ENCODE assay signal across 8 cellular contexts in the genomic region with DNA sequence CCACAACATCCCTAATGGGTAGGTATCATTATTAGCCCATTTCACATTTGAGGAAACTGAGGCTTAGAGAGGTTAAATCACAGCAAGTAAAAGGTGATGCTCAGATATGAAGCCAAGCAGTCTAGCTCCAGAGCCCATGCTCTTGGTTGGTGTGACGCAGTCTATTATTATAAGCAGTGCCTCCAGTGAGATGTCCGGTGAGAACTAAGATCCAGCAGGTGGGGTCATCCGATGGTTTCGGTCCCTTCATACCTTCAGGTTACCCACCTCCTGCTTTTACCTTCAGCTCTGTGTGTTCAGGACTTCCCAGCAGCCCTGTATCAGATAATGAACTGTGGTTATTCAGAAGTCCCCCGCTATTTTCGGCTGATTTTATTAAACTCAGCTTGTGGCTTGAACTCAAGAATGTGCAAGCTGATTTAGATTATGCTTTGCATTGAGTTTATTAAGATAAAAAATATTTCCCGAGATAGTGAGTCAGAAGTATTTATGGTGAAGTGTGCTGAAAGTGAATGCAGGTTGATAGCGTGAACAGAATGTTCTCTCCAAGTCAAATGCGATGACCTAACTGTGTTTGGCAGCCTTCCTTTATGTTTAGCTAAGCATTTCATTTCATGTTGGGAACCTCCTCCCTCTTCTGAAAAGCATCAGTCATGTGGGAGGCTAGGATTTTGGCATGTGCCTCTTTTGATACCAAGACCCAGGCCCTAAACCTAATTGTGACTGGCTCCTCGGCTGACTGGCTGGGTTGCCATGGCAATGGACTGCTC.
DNase-seq lines count a peak whose midpoint lies in the region; ATAC-seq, FAIRE-seq and TF ChIP-seq lines count a peak whose summit lies in the region.
"Had no signal": no experiment of that assay in that cellular context is flagged by ENCODE, and none has a peak within 500 bp of the region (broad histone marks: within the 10 kb centered on the region; RNA-seq: fewer than 3 reads in every experiment).

No MANE protein-coding gene starts in this region.

- in situ Hi-C loops in HepG2 (cut with HindIII; ENCODE audit: extremely low pct_ligation_motif_present, low pct_unique_long_range_greater_than_20kb): no loop called here

- H3K79me2 ChIP-seq in HepG2 (ENCODE audit: insufficient read depth, low read length): no peaks in the 10 kb centered on the region

- CTCF ChIA-PET in HepG2 (lab: Yijun Ruan, JAX; ENCODE audit: low intra/inter-chr PET ratio, low total read pairs): no interaction called here

- no peak for TF ChIP-seq POLR2A in HepG2 (IDR thresholded peaks at IDR 0.05; ENCODE audit: insufficient read depth in 1 of 2, low read depth in 2 of 2, low read length in 2 of 2)

- no peak overlapping the region for H2AFZ ChIP-seq in HepG2 (ENCODE audit: low read length)

- no peak for TF ChIP-seq EP300 in HepG2 (IDR thresholded peaks at IDR 0.05; ENCODE audit: low read depth in 2 of 2, low read length in 2 of 2)
- no peak for TF ChIP-seq EP300 in HepG2 (CRISPR knock-in tag; IDR thresholded peaks at IDR 0.05; ENCODE audit: borderline replicate concordance)

- H3K9me3 ChIP-seq in tibial artery: no peaks in the 10 kb centered on the region
- H3K9me3 ChIP-seq in HepG2 (ENCODE audit: low read length): no peaks in the 10 kb centered on the region

- no peaks in the 10 kb centered on the region for H3K36me3 ChIP-seq in tibial artery
- H3K36me3 ChIP-seq in HepG2 (replicated peaks in 1 of 2; ENCODE audit: control insufficient read depth in 1 of 2, insufficient read depth in 2 of 2, low read length in 2 of 2): no peaks in the 10 kb centered on the region

- H4K20me1 ChIP-seq in HepG2 (ENCODE audit: insufficient read depth, low read length): no peaks in the 10 kb centered on the region

- DNase-seq in LHCN-M2 (ENCODE audit: low read depth): peak; percentile 96
- peak in 5 of 61 donors; percentile 3 to 65 (median 8) for DNase-seq in caudate nucleus (lab: John Stamatoyannopoulos, UW)
- DNase-seq in left kidney (ENCODE audit: low read depth, low spot score): peak; percentile 81
- DNase-seq in tibial artery: peak; percentile 58 to 72
- DNase-seq in 8988T: no peak
- DNase-seq in mucosa of gallbladder (ENCODE audit: low spot score): no peak
- no peak for DNase-seq in HepG2 (ENCODE audit: low spot score)
- DNase-seq: T-helper 17 cell had no signal

- POLR2A ChIA-PET in HepG2 (lab: Yijun Ruan, JAX): no interaction called here

- no peak for TF ChIP-seq RAD21 in HepG2 (CRISPR knock-in tag; IDR thresholded peaks at IDR 0.05)

- TF ChIP-seq CTCF in tibial artery (IDR thresholded peaks at IDR 0.05) (no peak), HepG2 (CRISPR knock-in tag; IDR thresholded peaks at IDR 0.05) (no peak)

- 68% methylated on average over 9 of the region's 10 CpGs for WGBS in HepG2 (ENCODE audit: low lambda C conversion rate)

- BruUV-seq in HepG2 (replicated peaks; lab: Mats Ljungman, UMichigan): no TSS peak

- H3K4me3 ChIP-seq in tibial artery (no peak overlapping the region), HepG2 (replicated peaks in 1 of 3; ENCODE audit: insufficient read depth in 1 of 3, low read depth in 2 of 3, low read length in 3 of 3) (no peak overlapping the region)

- no peak overlapping the region for H3K9ac ChIP-seq in HepG2 (ENCODE audit: insufficient read depth, low read depth, low read length)

- no peak for FAIRE-seq in HepG2 (lab: Jason Lieb, UNC)

- ATAC-seq in HepG2: no peak
- ATAC-seq: T-helper 17 cell had no signal

- no peaks in the 10 kb centered on the region for H3K27me3 ChIP-seq in tibial artery
- H3K27me3 ChIP-seq in HepG2 (ENCODE audit: control insufficient read depth in 1 of 2, insufficient read depth in 2 of 2, low read length in 2 of 2): no peaks in the 10 kb centered on the region

- intact Hi-C loops in tibial artery (cut with DNase I; ENCODE audit: low total_unique reads): no loop called here
- intact Hi-C loops in HepG2 (cut with micrococcal nuclease; ENCODE audit: unreplicated experiment): no loop called here

- H3K4me1 ChIP-seq in tibial artery: peaks cover 0 to 81% (median 46%) of the 10 kb centered on the region in 4 donors
- H3K4me1 ChIP-seq in HepG2 (ENCODE audit: insufficient read depth, low read length): peaks cover 10% of the 10 kb centered on the region; the same call in 1 of the 2 replicates

- H3K4me2 ChIP-seq in HepG2 (ENCODE audit: low read depth, low read length): no peak overlapping the region

- peak overlapping the region; percentile 6 for H3K27ac ChIP-seq in caudate nucleus (ENCODE audit: low read depth, low read length)
- H3K27ac ChIP-seq in tibial artery: peak overlapping the region; percentile 76 to 83
- H3K27ac ChIP-seq in HepG2 (ENCODE audit: extremely low read length, insufficient read depth, low read length): no peak overlapping the region

TF ChIP-seq in HepG2, 621 proteins besides CTCF, POLR2A, EP300 and RAD21:
- peak in 1 of 2 experiments; percentile 35; a peak in 1 of 4 replicates for TF ChIP-seq MAFK (conservative IDR thresholded peaks at IDR 0.05 in 1 of 2, IDR thresholded peaks at IDR 0.05 in 1 of 2; ENCODE audit: low read length in 2 of 2)
- TF ChIP-seq, protein P1, sequence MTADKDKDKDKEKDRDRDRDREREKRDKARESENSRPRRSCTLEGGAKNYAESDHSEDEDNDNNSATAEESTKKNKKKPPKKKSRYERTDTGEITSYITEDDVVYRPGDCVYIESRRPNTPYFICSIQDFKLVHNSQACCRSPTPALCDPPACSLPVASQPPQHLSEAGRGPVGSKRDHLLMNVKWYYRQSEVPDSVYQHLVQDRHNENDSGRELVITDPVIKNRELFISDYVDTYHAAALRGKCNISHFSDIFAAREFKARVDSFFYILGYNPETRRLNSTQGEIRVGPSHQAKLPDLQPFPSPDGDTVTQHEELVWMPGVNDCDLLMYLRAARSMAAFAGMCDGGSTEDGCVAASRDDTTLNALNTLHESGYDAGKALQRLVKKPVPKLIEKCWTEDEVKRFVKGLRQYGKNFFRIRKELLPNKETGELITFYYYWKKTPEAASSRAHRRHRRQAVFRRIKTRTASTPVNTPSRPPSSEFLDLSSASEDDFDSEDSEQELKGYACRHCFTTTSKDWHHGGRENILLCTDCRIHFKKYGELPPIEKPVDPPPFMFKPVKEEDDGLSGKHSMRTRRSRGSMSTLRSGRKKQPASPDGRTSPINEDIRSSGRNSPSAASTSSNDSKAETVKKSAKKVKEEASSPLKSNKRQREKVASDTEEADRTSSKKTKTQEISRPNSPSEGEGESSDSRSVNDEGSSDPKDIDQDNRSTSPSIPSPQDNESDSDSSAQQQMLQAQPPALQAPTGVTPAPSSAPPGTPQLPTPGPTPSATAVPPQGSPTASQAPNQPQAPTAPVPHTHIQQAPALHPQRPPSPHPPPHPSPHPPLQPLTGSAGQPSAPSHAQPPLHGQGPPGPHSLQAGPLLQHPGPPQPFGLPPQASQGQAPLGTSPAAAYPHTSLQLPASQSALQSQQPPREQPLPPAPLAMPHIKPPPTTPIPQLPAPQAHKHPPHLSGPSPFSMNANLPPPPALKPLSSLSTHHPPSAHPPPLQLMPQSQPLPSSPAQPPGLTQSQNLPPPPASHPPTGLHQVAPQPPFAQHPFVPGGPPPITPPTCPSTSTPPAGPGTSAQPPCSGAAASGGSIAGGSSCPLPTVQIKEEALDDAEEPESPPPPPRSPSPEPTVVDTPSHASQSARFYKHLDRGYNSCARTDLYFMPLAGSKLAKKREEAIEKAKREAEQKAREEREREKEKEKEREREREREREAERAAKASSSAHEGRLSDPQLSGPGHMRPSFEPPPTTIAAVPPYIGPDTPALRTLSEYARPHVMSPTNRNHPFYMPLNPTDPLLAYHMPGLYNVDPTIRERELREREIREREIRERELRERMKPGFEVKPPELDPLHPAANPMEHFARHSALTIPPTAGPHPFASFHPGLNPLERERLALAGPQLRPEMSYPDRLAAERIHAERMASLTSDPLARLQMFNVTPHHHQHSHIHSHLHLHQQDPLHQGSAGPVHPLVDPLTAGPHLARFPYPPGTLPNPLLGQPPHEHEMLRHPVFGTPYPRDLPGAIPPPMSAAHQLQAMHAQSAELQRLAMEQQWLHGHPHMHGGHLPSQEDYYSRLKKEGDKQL (CRISPR knock-in tag; IDR thresholded peaks at IDR 0.05; ENCODE audit: low read depth): no peak

Comparison
In these comparisons a context has a peak if more than half of its experiments do, and no peak if none do; other contexts are left out.
1. DNase-seq: peak in LHCN-M2 (single experiment), left kidney (single experiment) and tibial artery (2 of 2); none in 8988T (single experiment), mucosa of gallbladder (single experiment) and HepG2 (single experiment).